ENCODE assay signal across 8 cellular contexts in the genomic region with DNA sequence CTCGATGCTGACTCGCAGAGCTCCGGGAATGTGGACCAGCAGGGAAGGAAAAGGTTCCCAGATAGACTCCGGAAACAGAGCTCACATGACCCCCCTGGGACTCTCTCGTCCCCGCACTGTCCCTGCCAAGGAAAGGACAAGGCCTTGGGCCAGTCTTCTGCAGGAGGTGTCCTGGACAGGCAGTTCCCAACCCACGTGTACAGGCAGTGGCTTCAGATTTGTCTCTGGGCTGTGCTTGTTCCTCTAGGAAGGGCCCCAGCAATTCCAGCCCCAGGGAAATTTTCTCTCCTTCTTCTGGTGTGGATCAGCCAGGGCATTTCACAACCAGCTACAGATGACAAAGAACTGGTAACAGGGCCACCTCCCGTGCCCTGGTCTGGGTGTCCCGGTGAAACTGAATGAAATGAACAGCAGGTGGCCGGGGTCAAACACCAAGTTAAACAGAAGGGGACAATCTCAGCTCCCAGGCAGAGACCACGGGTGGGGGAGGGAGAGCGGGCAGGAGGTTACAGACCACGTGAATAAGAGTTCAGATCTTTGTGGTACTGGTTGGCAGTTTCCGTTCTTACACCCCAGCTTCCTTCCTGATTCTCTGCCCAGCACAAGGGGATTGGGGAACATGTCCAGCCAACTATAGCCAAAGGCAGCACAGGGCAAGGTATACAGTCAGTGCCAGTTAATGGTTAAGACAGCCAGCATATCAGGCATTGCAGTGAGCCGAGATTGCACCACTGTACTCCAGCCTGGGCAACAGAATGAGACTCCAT. TPM values are rescaled to one million over a fixed set of nuclear protein-coding genes. Genes with fewer than 3 reads are reported as not detected.
DNase-seq lines count a peak whose midpoint lies in the region; ATAC-seq and TF ChIP-seq lines count a peak whose summit lies in the region.

No MANE protein-coding gene starts in this region.

- H3K9me3 Mint-ChIP-seq in activated CD4-positive, alpha-beta T cell treated with anti-CD3 and anti-CD28 coated beads, Interleukin-2, amount 10 ng/mL, durations not matched to agents 7 days and 5 days, result no peaks in the 10 kb centered on the region

- peaks cover 6% of the 10 kb centered on the region; the same call in 1 of the 2 replicates for H3K9me1 ChIP-seq in IMR-90 (ENCODE audit: insufficient read depth, low read length)

- intact Hi-C loops in IMR-90 (cut with micrococcal nuclease) (loop anchor here (10.0 kb wide), 1 partner anchor 824 kb away; no protein-coding TSS in a partner anchor), left ventricle myocardium inferior (cut with micrococcal nuclease) (no loop called here)

- no peak overlapping the region for H3K23ac ChIP-seq in IMR-90 (ENCODE audit: low read depth, low read length)

- no peak overlapping the region for H4K5ac ChIP-seq in IMR-90 (ENCODE audit: low read depth, low read length)

- CTCF ChIA-PET in IMR-90 (lab: Yijun Ruan, JAX), result interaction anchor here (1.2 kb wide), 1 partner anchor 11 kb away, joined by 3 read pairs; no protein-coding TSS in a partner anchor
- CTCF ChIA-PET in activated CD4-positive, alpha-beta T cell treated with anti-CD3 and anti-CD28 coated beads, Interleukin-2, amount 10 ng/mL, durations not matched to agents 7 days and 5 days (lab: Charles Lee), result interaction anchor here (0.6 to 3.0 kb wide), 8 partner anchors 9 to 139 kb away, joined by 3 to 7 read pairs (median 4); no protein-coding TSS in a partner anchor

- H3K9ac ChIP-seq in IMR-90 (ENCODE audit: low read depth, low read length), result no peak overlapping the region

- H3K4ac ChIP-seq in IMR-90 (ENCODE audit: low read depth, low read length), result no peak overlapping the region

- no peak overlapping the region for H2BK120ac ChIP-seq in IMR-90 (ENCODE audit: low read depth, low read length)

- no peak overlapping the region for H4K91ac ChIP-seq in IMR-90 (ENCODE audit: insufficient read depth, low read depth, low read length)

- H2BK15ac ChIP-seq in IMR-90 (ENCODE audit: low read depth, low read length), result no peak overlapping the region

- H3K27me3 ChIP-seq in IMR-90 (ENCODE audit: control insufficient read depth, insufficient read depth, low read length) (no peaks in the 10 kb centered on the region), left ventricle myocardium inferior (ENCODE audit: low read depth) (no peaks in the 10 kb centered on the region)

- H2AK5ac ChIP-seq in IMR-90 (ENCODE audit: low read depth, low read length), result no peak overlapping the region

- H3K27ac ChIP-seq in IMR-90 (ENCODE audit: insufficient read depth, low read length), result no peak overlapping the region
- H3K27ac ChIP-seq in left ventricle myocardium inferior (replicated peaks), result peak overlapping the region; percentile 34

- 88% methylated on average over 7 of the region's 15 CpGs; no CpG with 5 or more reads in 1 of the 2 experiments for WGBS in IMR-90 (ENCODE audit: extremely low coverage in 2 of 2, insufficient read length in 1 of 2), 2 experiments

- H3K9me3 ChIP-seq in IMR-90 (ENCODE audit: control insufficient read depth, insufficient read depth, low read length) (no peaks in the 10 kb centered on the region), left ventricle myocardium inferior (replicated peaks) (no peaks in the 10 kb centered on the region)

- peak overlapping the region; percentile 78 for H3K4me3 Mint-ChIP-seq in activated CD4-positive, alpha-beta T cell treated with anti-CD3 and anti-CD28 coated beads, Interleukin-2, amount 10 ng/mL, durations not matched to agents 7 days and 5 days

- H4K20me1 ChIP-seq in IMR-90 (ENCODE audit: insufficient read depth, low read length), result no peaks in the 10 kb centered on the region

- H3K18ac ChIP-seq in IMR-90 (ENCODE audit: low read depth, low read length), result no peak overlapping the region

- H3K4me2 ChIP-seq in IMR-90 (ENCODE audit: low read depth, low read length), result no peak overlapping the region

- no peak for DNase-seq in IMR-90
- DNase-seq in activated CD4-positive, alpha-beta T cell treated with anti-CD3 and anti-CD28 coated beads, Interleukin-2, amount 10 ng/mL, durations not matched to agents 7 days and 5 days, result peak; percentile 69
- peak; percentile 60 for DNase-seq in left ventricle myocardium inferior
- DNase-seq in stimulated activated naive CD4-positive, alpha-beta T cell (lab: John Stamatoyannopoulos, UW), result peak in 4 of 6 experiments; percentile 9 to 47 (median 30)
- DNase-seq in NCI-H526 (lab: John Stamatoyannopoulos, UW), result no peak
- no peak for DNase-seq in NCI-H1694 (lab: John Stamatoyannopoulos, UW)

- H3K4me1 Mint-ChIP-seq in activated CD4-positive, alpha-beta T cell treated with anti-CD3 and anti-CD28 coated beads, Interleukin-2, amount 10 ng/mL, durations not matched to agents 7 days and 5 days, result peaks cover 97% of the 10 kb centered on the region

- peak overlapping the region; percentile 91 for H3K27ac Mint-ChIP-seq in activated CD4-positive, alpha-beta T cell treated with anti-CD3 and anti-CD28 coated beads, Interleukin-2, amount 10 ng/mL, durations not matched to agents 7 days and 5 days

- no peak for TF ChIP-seq POLR2A in IMR-90 (IDR thresholded peaks at IDR 0.05; ENCODE audit: low read depth, low read length)

- POLR2A ChIA-PET in IMR-90 (lab: Charles Lee; ENCODE audit: unreplicated experiment), result no interaction called here
- POLR2A ChIA-PET in activated CD4-positive, alpha-beta T cell treated with anti-CD3 and anti-CD28 coated beads, Interleukin-2, amount 10 ng/mL, durations not matched to agents 7 days and 5 days (lab: Charles Lee), result interaction anchor here (1.1 to 1.4 kb wide), 2 partner anchors 17 to 133 kb away, joined by 3 to 5 read pairs; no protein-coding TSS in a partner anchor

- dilution Hi-C loops in IMR-90 (cut with HindIII; ENCODE audit: low sequenced_read_pairs, unreplicated experiment), result no loop called here

- H2AFZ ChIP-seq in IMR-90 (replicated peaks; ENCODE audit: low read length, poor library complexity), result no peak overlapping the region

- H3K36me3 Mint-ChIP-seq in activated CD4-positive, alpha-beta T cell treated with anti-CD3 and anti-CD28 coated beads, Interleukin-2, amount 10 ng/mL, durations not matched to agents 7 days and 5 days (ENCODE audit: low read depth), result peaks cover 22% of the 10 kb centered on the region

- H3K4me1 ChIP-seq in IMR-90 (ENCODE audit: control insufficient read depth, insufficient read depth, low read length), result peaks cover 1% of the 10 kb centered on the region
- H3K4me1 ChIP-seq in left ventricle myocardium inferior, result peaks cover 17% of the 10 kb centered on the region

- no peak overlapping the region for H2AK9ac ChIP-seq in IMR-90 (replicated peaks; ENCODE audit: low read depth, low read length, poor library complexity)

- TF ChIP-seq RAD21 in IMR-90 (IDR thresholded peaks at IDR 0.05; ENCODE audit: low read length), result no peak

- TF ChIP-seq CTCF in IMR-90 (conservative IDR thresholded peaks at IDR 0.05; ENCODE audit: low read depth, low read length), result no peak
- no peak for TF ChIP-seq CTCF in left ventricle myocardium inferior (IDR thresholded peaks at IDR 0.05; ENCODE audit: borderline replicate concordance)

- H2BK20ac ChIP-seq in IMR-90 (ENCODE audit: low read depth, low read length), result no peak overlapping the region

- H3K4me3 ChIP-seq in IMR-90 (ENCODE audit: insufficient read depth, low read depth, low read length), result no peak overlapping the region
- H3K4me3 ChIP-seq in left ventricle myocardium inferior, result no peak overlapping the region

- no peak overlapping the region for H3K56ac ChIP-seq in IMR-90 (ENCODE audit: extremely low read depth, insufficient read depth, low read length)

- ATAC-seq in IMR-90 (ENCODE audit: low read depth) (no peak), GM21381 (IDR thresholded peaks at IDR 0.05; ENCODE audit: unreplicated experiment) (no peak), HG03520 (IDR thresholded peaks at IDR 0.05; ENCODE audit: unreplicated experiment) (no peak)

- BruUV-seq in IMR-90 (replicated peaks; lab: Mats Ljungman, UMichigan), result no TSS peak

- in situ Hi-C loops in IMR-90 (cut with MboI; ENCODE audit: low sequenced_read_pairs), result no loop called here

- no peak overlapping the region for H2BK5ac ChIP-seq in IMR-90 (ENCODE audit: low read depth, low read length, poor library complexity, severe bottlenecking)

- H4K8ac ChIP-seq in IMR-90 (ENCODE audit: low read depth in 2 of 2, low read length in 2 of 2), result no peak overlapping the region

- H3K36me3 ChIP-seq in IMR-90 (ENCODE audit: control insufficient read depth, insufficient read depth, low read length), result no peaks in the 10 kb centered on the region
- H3K36me3 ChIP-seq in left ventricle myocardium inferior, result no peaks in the 10 kb centered on the region

- no peaks in the 10 kb centered on the region for H3K27me3 Mint-ChIP-seq in activated CD4-positive, alpha-beta T cell treated with anti-CD3 and anti-CD28 coated beads, Interleukin-2, amount 10 ng/mL, durations not matched to agents 7 days and 5 days

- H3K79me1 ChIP-seq in IMR-90 (ENCODE audit: low read depth in 1 of 2, low read length in 2 of 2), result no peaks in the 10 kb centered on the region

- peak overlapping the region; percentile 13; the same call in 1 of the 2 replicates for H3K14ac ChIP-seq in IMR-90 (replicated peaks; ENCODE audit: low read depth, low read length)

TF ChIP-seq in IMR-90, 13 proteins besides CTCF, POLR2A, EP300 and RAD21 (continues in another document):
- TF ChIP-seq NFE2L2 (IDR thresholded peaks at IDR 0.05; ENCODE audit: low read depth, low read length) (no peak), MAFK (IDR thresholded peaks at IDR 0.05; ENCODE audit: low read depth, low read length) (no peak), FOS (IDR thresholded peaks at IDR 0.05; ENCODE audit: low read depth, low read length) (no peak)
- TF ChIP-seq, protein P1, sequence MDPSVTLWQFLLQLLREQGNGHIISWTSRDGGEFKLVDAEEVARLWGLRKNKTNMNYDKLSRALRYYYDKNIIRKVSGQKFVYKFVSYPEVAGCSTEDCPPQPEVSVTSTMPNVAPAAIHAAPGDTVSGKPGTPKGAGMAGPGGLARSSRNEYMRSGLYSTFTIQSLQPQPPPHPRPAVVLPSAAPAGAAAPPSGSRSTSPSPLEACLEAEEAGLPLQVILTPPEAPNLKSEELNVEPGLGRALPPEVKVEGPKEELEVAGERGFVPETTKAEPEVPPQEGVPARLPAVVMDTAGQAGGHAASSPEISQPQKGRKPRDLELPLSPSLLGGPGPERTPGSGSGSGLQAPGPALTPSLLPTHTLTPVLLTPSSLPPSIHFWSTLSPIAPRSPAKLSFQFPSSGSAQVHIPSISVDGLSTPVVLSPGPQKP (IDR thresholded peaks at IDR 0.05; ENCODE audit: borderline replicate concordance, low read depth, low read length), result no peak

RNA-seq across cellular contexts. Expression of a gene that starts 52.2 kb away (rescaled TPM):
- total RNA-seq in IMR-90 (2012; rRNA removed) (71.7 and 95.3 TPM in 2 replicates), left ventricle myocardium inferior (92.2 TPM)
- polyA plus RNA-seq in IMR-90 (2012; rRNA removed), result 31.3 and 38.2 TPM in 2 replicates
- polyA plus RNA-seq in IMR-90 (2012; cell fraction: cytosol; rRNA removed), result 5.8 and 13.0 TPM in 2 replicates
- polyA plus RNA-seq in IMR-90 (2012; cell fraction: nucleus; rRNA removed; ENCODE audit: low replicate concordance), result 6.4 and 42.5 TPM in 2 replicates
- 100 to 1,000 TPM; 135 to 154 TPM for total RNA-seq in activated CD4-positive, alpha-beta T cell treated with anti-CD3 and anti-CD28 coated beads, Interleukin-2, amount 10 ng/mL, durations not matched to agents 7 days and 5 days

Comparison
In these comparisons a context has a peak if more than half of its experiments do, and no peak if none do; other contexts are left out.
1. DNase-seq: peak in activated CD4-positive, alpha-beta T cell treated with anti-CD3 and anti-CD28 coated beads, Interleukin-2, amount 10 ng/mL, durations not matched to agents 7 days and 5 days (single experiment), left ventricle myocardium inferior (single experiment) and stimulated activated naive CD4-positive, alpha-beta T cell (4 of 6); none in IMR-90 (single experiment), NCI-H526 (0 of 2) and NCI-H1694 (single experiment).